Comparison of ENCODE assay signal across 1 cellular context in the genomic region with DNA sequence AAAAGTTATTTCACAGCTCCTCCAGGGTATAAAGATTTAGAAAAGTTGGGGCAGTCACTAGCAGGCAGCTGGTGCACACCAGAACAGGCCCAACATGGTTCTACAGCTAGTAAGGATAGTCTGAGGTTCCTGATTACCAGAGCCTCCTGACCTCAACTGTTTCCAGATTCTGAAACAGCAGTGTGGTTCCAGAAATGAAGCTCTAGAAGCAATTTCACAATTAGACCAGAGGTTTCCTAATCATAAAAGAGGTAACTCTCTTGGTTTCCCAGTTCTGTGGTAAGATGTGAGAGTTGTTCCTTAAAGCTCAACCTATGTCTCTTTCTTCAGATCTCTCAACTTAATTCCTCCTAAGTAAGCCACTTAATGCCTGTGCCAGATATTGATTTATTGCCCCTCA.
TF ChIP-seq lines count a peak whose summit lies in the region.

No MANE protein-coding gene starts in this region.

TF ChIP-seq in HepG2, 621 proteins besides CTCF, POLR2A, EP300 and RAD21 (continued from another document):
- no peak for TF ChIP-seq ZFP91 (CRISPR knock-in tag; IDR thresholded peaks at IDR 0.05; ENCODE audit: borderline replicate concordance)
- TF ChIP-seq, protein P1, sequence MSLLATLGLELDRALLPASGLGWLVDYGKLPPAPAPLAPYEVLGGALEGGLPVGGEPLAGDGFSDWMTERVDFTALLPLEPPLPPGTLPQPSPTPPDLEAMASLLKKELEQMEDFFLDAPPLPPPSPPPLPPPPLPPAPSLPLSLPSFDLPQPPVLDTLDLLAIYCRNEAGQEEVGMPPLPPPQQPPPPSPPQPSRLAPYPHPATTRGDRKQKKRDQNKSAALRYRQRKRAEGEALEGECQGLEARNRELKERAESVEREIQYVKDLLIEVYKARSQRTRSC (CRISPR knock-in tag; IDR thresholded peaks at IDR 0.05; ENCODE audit: low read depth) = no peak
- TF ChIP-seq, protein P2, sequence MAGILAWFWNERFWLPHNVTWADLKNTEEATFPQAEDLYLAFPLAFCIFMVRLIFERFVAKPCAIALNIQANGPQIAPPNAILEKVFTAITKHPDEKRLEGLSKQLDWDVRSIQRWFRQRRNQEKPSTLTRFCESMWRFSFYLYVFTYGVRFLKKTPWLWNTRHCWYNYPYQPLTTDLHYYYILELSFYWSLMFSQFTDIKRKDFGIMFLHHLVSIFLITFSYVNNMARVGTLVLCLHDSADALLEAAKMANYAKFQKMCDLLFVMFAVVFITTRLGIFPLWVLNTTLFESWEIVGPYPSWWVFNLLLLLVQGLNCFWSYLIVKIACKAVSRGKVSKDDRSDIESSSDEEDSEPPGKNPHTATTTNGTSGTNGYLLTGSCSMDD (CRISPR knock-in tag; IDR thresholded peaks at IDR 0.05) = no peak
- TF ChIP-seq SRY (CRISPR knock-in tag; IDR thresholded peaks at IDR 0.05) = no peak
- TF ChIP-seq GATAD2A (CRISPR knock-in tag; IDR thresholded peaks at IDR 0.05) = no peak
- no peak for TF ChIP-seq SIX4 (CRISPR knock-in tag; IDR thresholded peaks at IDR 0.05)
- no peak for TF ChIP-seq KDM5B (CRISPR knock-in tag; IDR thresholded peaks at IDR 0.05; ENCODE audit: borderline replicate concordance)
- no peak for TF ChIP-seq ZNF687 (CRISPR knock-in tag; IDR thresholded peaks at IDR 0.05)
